In the genomic region with DNA sequence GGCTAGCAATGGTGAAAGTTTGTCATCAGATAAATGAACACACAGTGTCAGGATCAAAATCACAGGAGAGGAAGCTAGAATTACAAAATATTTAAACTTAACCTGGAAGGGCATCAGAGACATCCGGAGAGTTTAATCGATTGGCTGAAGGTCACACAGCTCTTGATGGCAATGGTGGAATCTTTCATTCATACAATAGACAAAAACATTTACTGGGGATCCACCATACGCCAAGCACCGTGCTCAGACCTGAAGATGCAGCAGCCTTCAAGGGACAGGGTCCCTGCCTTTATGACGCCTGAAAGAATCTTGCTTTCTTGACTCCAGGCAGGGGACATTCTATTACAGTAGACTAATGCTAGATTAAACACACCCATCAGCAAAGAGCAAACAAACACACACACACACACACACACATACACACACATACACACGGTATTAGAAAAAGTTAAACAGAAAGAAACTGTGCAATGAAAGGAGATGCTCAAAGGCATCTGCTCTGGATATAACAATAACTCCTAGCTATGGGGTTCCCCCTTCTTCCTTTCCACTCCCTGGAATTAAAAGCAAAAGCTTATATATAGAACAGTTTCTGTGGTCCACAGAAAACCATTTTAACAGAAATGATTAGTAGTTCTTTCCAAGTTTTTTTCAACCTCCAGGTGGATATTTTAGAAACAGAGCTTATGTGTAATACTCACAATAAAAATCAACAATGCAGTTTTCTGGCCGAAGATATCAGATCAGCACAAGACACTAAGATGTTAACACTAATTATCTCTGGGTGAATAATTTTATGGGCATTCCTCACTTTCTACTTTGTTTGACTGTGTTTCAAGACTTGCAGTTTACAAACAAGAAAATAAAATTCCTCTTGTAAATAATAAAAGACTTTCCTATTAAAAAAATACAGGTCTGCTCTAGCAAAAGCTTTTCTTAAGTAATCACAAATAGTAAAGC, we compare ENCODE assay signal across 12 cellular contexts.
DNase-seq lines count a peak whose midpoint lies in the region; ATAC-seq, FAIRE-seq and TF ChIP-seq lines count a peak whose summit lies in the region.
"Had no signal": no experiment of that assay in that cellular context is flagged by ENCODE, and none has a peak within 500 bp of the region (broad histone marks: within the 10 kb centered on the region; RNA-seq: fewer than 3 reads in every experiment).

No MANE protein-coding gene starts in this region.

- no peak for TF ChIP-seq RAD21 in A549 (conservative IDR thresholded peaks at IDR 0.05 in 1 of 2, IDR thresholded peaks at IDR 0.05 in 1 of 2)
- no peak for TF ChIP-seq RAD21 in HepG2 (CRISPR knock-in tag; IDR thresholded peaks at IDR 0.05)

- H3K4me1 ChIP-seq in A549 (peaks cover 29% of the 10 kb centered on the region), adipocyte (ENCODE audit: control insufficient read depth, insufficient read depth, low read length) (peaks cover 7% of the 10 kb centered on the region), HepG2 (ENCODE audit: insufficient read depth, low read length) (peaks cover 37% of the 10 kb centered on the region), hepatocyte (ENCODE audit: insufficient read depth) (peaks cover 6% of the 10 kb centered on the region)

- 2% methylated on average over 7 of the region's 7 CpGs for WGBS in A549 (ENCODE audit: missing lambda C conversion rate)
- 5% methylated on average over 7 of the region's 7 CpGs for WGBS in HepG2 (ENCODE audit: low lambda C conversion rate)
- 67% methylated on average over 7 of the region's 7 CpGs for WGBS in hepatocyte (ENCODE audit: low lambda C conversion rate, missing lambda C conversion rate)

- TF ChIP-seq EP300 in A549 (IDR thresholded peaks at IDR 0.05), result no peak
- TF ChIP-seq EP300 in HepG2 (IDR thresholded peaks at IDR 0.05; ENCODE audit: low read depth in 2 of 2, low read length in 2 of 2), result peak in 1 of 2 experiments; percentile 22; a peak in 1 of 4 replicates
- TF ChIP-seq EP300 in HepG2 (CRISPR knock-in tag; IDR thresholded peaks at IDR 0.05; ENCODE audit: borderline replicate concordance), result no peak; the same call in 1 of the 2 replicates

- POLR2A ChIA-PET in A549 (lab: Yijun Ruan, JAX), result no interaction called here
- POLR2A ChIA-PET in HepG2 (lab: Yijun Ruan, JAX), result interaction anchor here (1.0 kb wide), 1 partner anchor 294 kb away, joined by 4 read pairs; a partner anchor contains a TSS

- H3K27ac ChIP-seq in A549 (peak overlapping the region; percentile 64 to 68), HepG2 (ENCODE audit: extremely low read length, insufficient read depth, low read length) (no peak overlapping the region), hepatocyte (no peak overlapping the region)

- BruUV-seq in HepG2 (replicated peaks; lab: Mats Ljungman, UMichigan), result no TSS peak

- intact Hi-C loops in HepG2 (cut with micrococcal nuclease; ENCODE audit: unreplicated experiment), result no loop called here

- H3K79me2 ChIP-seq in HepG2 (ENCODE audit: insufficient read depth, low read length), result no peaks in the 10 kb centered on the region
- H3K79me2 ChIP-seq in hepatocyte, result no peaks in the 10 kb centered on the region

- no peaks in the 10 kb centered on the region for H3K9me3 ChIP-seq in A549
- H3K9me3 ChIP-seq in adipocyte (ENCODE audit: control insufficient read depth, low read length), result peaks cover 4% of the 10 kb centered on the region
- no peaks in the 10 kb centered on the region for H3K9me3 ChIP-seq in HepG2 (ENCODE audit: low read length)
- H3K9me3 ChIP-seq in hepatocyte (ENCODE audit: low read depth), result no peaks in the 10 kb centered on the region

- TF ChIP-seq POLR2A in A549 (IDR thresholded peaks at IDR 0.05; ENCODE audit: low read length) (no peak), HepG2 (IDR thresholded peaks at IDR 0.05; ENCODE audit: insufficient read depth in 1 of 2, low read depth in 2 of 2, low read length in 2 of 2) (no peak)

- H4K20me1 ChIP-seq in HepG2 (ENCODE audit: insufficient read depth, low read length) (no peaks in the 10 kb centered on the region), hepatocyte (ENCODE audit: insufficient read depth, poor library complexity, severe bottlenecking) (no peaks in the 10 kb centered on the region)

- H2AFZ ChIP-seq in HepG2 (ENCODE audit: low read length) (peak overlapping the region; percentile 21), hepatocyte (no peak overlapping the region)
- H2AFZ ChIP-seq: GM23338 had no signal

- H3K9ac ChIP-seq in adipocyte (ENCODE audit: low read length) (no peak overlapping the region), HepG2 (ENCODE audit: insufficient read depth, low read depth, low read length) (no peak overlapping the region)

- H3K4me3 Mint-ChIP-seq in HFFc6, result peak overlapping the region; percentile 71
- H3K4me3 Mint-ChIP-seq: GM23338 had no signal

- CTCF ChIA-PET in A549 (lab: Yijun Ruan, JAX) (interaction anchor here (1.0 to 2.5 kb wide), 5 partner anchors 9 to 49 kb away, joined by 3 to 8 read pairs (median 4); no protein-coding TSS in a partner anchor), HepG2 (lab: Yijun Ruan, JAX; ENCODE audit: low intra/inter-chr PET ratio, low total read pairs) (no interaction called here)

- H3K27me3 ChIP-seq in adipocyte (replicated peaks; ENCODE audit: control insufficient read depth, insufficient read depth, low read length) (no peaks in the 10 kb centered on the region), HepG2 (ENCODE audit: control insufficient read depth in 1 of 2, insufficient read depth in 2 of 2, low read length in 2 of 2) (peaks cover 0 to 4% of the 10 kb centered on the region in 2 experiments; a peak in 2 of 5 replicates), hepatocyte (no peaks in the 10 kb centered on the region)

- ATAC-seq in A549 (peak; percentile 49 to 72; a peak in 5 of 6 replicates), HepG2 (peak; percentile 84), HG03469 (IDR thresholded peaks at IDR 0.05; ENCODE audit: unreplicated experiment) (no peak)
- ATAC-seq: GM23338 had no signal

- FAIRE-seq in A549 (lab: Jason Lieb, UNC) (no peak), HepG2 (lab: Jason Lieb, UNC) (peak; percentile 47)
- FAIRE-seq: small intestine had no signal

- H3K4me2 ChIP-seq in A549 (peak overlapping the region; percentile 85), HepG2 (ENCODE audit: low read depth, low read length) (peak overlapping the region; percentile 63), hepatocyte (no peak overlapping the region)
- H3K4me2 ChIP-seq: GM23338 had no signal

- H3K27me3 Mint-ChIP-seq in HFFc6 (ENCODE audit: insufficient read depth), result no peaks in the 10 kb centered on the region

- H3K27ac Mint-ChIP-seq in HFFc6, result peak overlapping the region; percentile 95
- H3K27ac Mint-ChIP-seq: GM23338 had no signal

- DNase-seq in A549 (ENCODE audit: low read depth in 1 of 2, low spot score in 1 of 2) (peak in 1 of 2 experiments; percentile 55), HFFc6 (peak; percentile 10), adipocyte (ENCODE audit: low read depth) (peak; percentile 34), HepG2 (ENCODE audit: low spot score) (peak; percentile 64), retina (no peak), G401 (ENCODE audit: low spot score) (no peak), hepatocyte (ENCODE audit: low spot score) (no peak)
- DNase-seq: erythroblast, NCI-H2081, small intestine had no signal

- peaks cover 45% of the 10 kb centered on the region for H3K4me1 Mint-ChIP-seq in HFFc6 (ENCODE audit: low read depth)

- in situ Hi-C loops in HepG2 (cut with HindIII; ENCODE audit: extremely low pct_ligation_motif_present, low pct_unique_long_range_greater_than_20kb) (no loop called here), G401 (cut with HindIII; ENCODE audit: low sequenced_read_pairs) (no loop called here)

- H3K9me3 Mint-ChIP-seq in HFFc6, result 0 out of 2 replicates have a peak, but pooled peaks cover 8% of the 10 kb centered on the region
- H3K9me3 Mint-ChIP-seq: GM23338 had no signal

- H3K9me2 ChIP-seq in hepatocyte (replicated peaks; ENCODE audit: insufficient read depth), result no peaks in the 10 kb centered on the region

- H3K36me3 ChIP-seq in adipocyte (ENCODE audit: control insufficient read depth, insufficient read depth, low read length, severe bottlenecking) (no peaks in the 10 kb centered on the region), HepG2 (replicated peaks in 1 of 2; ENCODE audit: control insufficient read depth in 1 of 2, insufficient read depth in 2 of 2, low read length in 2 of 2) (no peaks in the 10 kb centered on the region), hepatocyte (replicated peaks; ENCODE audit: insufficient read depth, low read depth) (no peaks in the 10 kb centered on the region)

- no peak for TF ChIP-seq CTCF in A549 (IDR thresholded peaks at IDR 0.05)
- TF ChIP-seq CTCF in HFFc6 (IDR thresholded peaks at IDR 0.05), result no peak
- no peak for TF ChIP-seq CTCF in HepG2 (CRISPR knock-in tag; IDR thresholded peaks at IDR 0.05)
- no peak for TF ChIP-seq CTCF in hepatocyte (IDR thresholded peaks at IDR 0.05; ENCODE audit: poor library complexity)

- no peaks in the 10 kb centered on the region for H3K36me3 Mint-ChIP-seq in HFFc6 (ENCODE audit: low read depth)

- H3K4me3 ChIP-seq in A549 (no peak overlapping the region; the same call in 2 of the 3 replicates), adipocyte (ENCODE audit: low read length) (no peak overlapping the region), HepG2 (replicated peaks in 1 of 3; ENCODE audit: insufficient read depth in 1 of 3, low read depth in 2 of 3, low read length in 3 of 3) (no peak overlapping the region; a peak in 1 of 6 replicates), hepatocyte (no peak overlapping the region)
- H3K4me3 ChIP-seq: GM23338 had no signal

TF ChIP-seq in A549, 52 proteins besides CTCF, POLR2A, EP300 and RAD21:
- TF ChIP-seq JUNB (IDR thresholded peaks at IDR 0.05), result no peak; the same call in 1 of the 2 replicates
- peak; percentile 54 for TF ChIP-seq GATA3 (IDR thresholded peaks at IDR 0.05; ENCODE audit: borderline replicate concordance)
- TF ChIP-seq ZFP36 (IDR thresholded peaks at IDR 0.05; ENCODE audit: borderline replicate concordance, partially characterized antibody), result no peak
- no peak for TF ChIP-seq FOSL2 (IDR thresholded peaks at IDR 0.05)
- TF ChIP-seq FOSL2 (CRISPR knock-in tag; IDR thresholded peaks at IDR 0.05), result peak; percentile 45; the same call in 1 of the 2 replicates
- TF ChIP-seq JUN (IDR thresholded peaks at IDR 0.05), result 0 out of 5 replicates have a peak, but pooled peaks of 1 of the 2 experiments have one; percentile 1
- peak; percentile 37; the same call in 1 of the 2 replicates for TF ChIP-seq RARB (CRISPR knock-in tag; IDR thresholded peaks at IDR 0.05)

TF ChIP-seq in HepG2, 621 proteins besides CTCF, POLR2A, EP300 and RAD21 (continues in another document):
- no peak for TF ChIP-seq CREB1 (IDR thresholded peaks at IDR 0.05)
- TF ChIP-seq CREB1 (CRISPR knock-in tag; IDR thresholded peaks at IDR 0.05), result peak; percentile 7; the same call in 1 of the 2 replicates

Comparison
In these comparisons a context has a peak if more than half of its experiments do, and no peak if none do; other contexts are left out.
1. DNase-seq: peak in HFFc6 (single experiment), adipocyte (single experiment) and HepG2 (single experiment); none in retina (single experiment), G401 (single experiment) and hepatocyte (single experiment).
2. H3K27ac ChIP-seq: peak in A549 (2 of 2); none in HepG2 (single experiment) and hepatocyte (single experiment).